33 cellular contexts compared by ENCODE assay signal in genomic region chr13:86660090-86660489, GRCh38.
"Had no signal": no experiment of that assay in that cellular context is flagged by ENCODE, and none has a peak within 500 bp of the region (broad histone marks: within the 10 kb centered on the region; RNA-seq: fewer than 3 reads in every experiment).

No MANE protein-coding gene starts in this region.

- H3K4me3 ChIP-seq: adrenal gland, body of pancreas, breast epithelium had no signal

- DNase-seq: activated B cell treated with CpG ODN at 0.5 μM for 24 hours; activated CD4-positive, alpha-beta memory T cell treated with anti-CD3 and anti-CD28 coated beads for 36 hours; activated CD4-positive, alpha-beta T cell treated with anti-CD3 and anti-CD28 coated beads for 4 hours; activated CD4-positive, alpha-beta T cell treated with anti-CD3 and anti-CD28 coated beads, Interleukin-2, amount 10 ng/mL, durations not matched to agents 24 days and 14 days; activated CD4-positive, alpha-beta T cell treated with anti-CD3 and anti-CD28 coated beads, Interleukin-2, amount 50 U/mL, for 1 hour; activated CD4-positive, alpha-beta T cell treated with anti-CD3 and anti-CD28 coated beads, Interleukin-2, amount 50 U/mL, for 4 hours; activated CD4-positive, CD25-positive, alpha-beta regulatory T cell treated with anti-CD3 and anti-CD28 coated beads, Interleukin-2, amount 50 U/mL, for 72 hours; activated CD8-positive, alpha-beta memory T cell treated with anti-CD3 and anti-CD28 coated beads, Interleukin-2, amount 50 U/mL, for 4 hours; activated CD8-positive, alpha-beta T cell treated with anti-CD3 and anti-CD28 coated beads for 36 hours; activated effector memory CD4-positive, alpha-beta T cell treated with anti-CD3 and anti-CD28 coated beads, Interleukin-2, amount 50 U/mL, for 16 hours; activated gamma-delta T cell treated with Interleukin-2 at 50 U/mL for 16 hours; activated naive CD4-positive, alpha-beta T cell; activated naive CD4-positive, alpha-beta T cell treated with anti-CD3 and anti-CD28 coated beads for 36 hours; activated naive CD4-positive, alpha-beta T cell treated with anti-CD3 and anti-CD28 coated beads, Interleukin-2, amount 50 U/mL, for 16 hours; activated naive CD8-positive, alpha-beta T cell treated with anti-CD3 and anti-CD28 coated beads for 36 hours; activated T-cell treated with anti-CD3 and anti-CD28 coated beads for 4 hours; activated T-cell treated with anti-CD3 and anti-CD28 coated beads, Interleukin-2, amount 50 U/mL, for 1 hour; activated T-cell treated with anti-CD3 and anti-CD28 coated beads, Interleukin-2, amount 50 U/mL, for 4 hours; activated T-cell treated with anti-CD3 and anti-CD28 coated beads, Interleukin-2, amount 50 U/mL, for 72 hours; adrenal gland; amniotic stem cell; aorta; body of pancreas; brain microvascular endothelial cell; central memory CD4-positive, alpha-beta T cell; T-helper 2 cell; T-helper 9 cell had no signal

- H3K27ac ChIP-seq: adrenal gland, body of pancreas, brain microvascular endothelial cell, breast epithelium, VCaP had no signal

- H3K36me3 ChIP-seq: adrenal gland, brain microvascular endothelial cell, breast epithelium had no signal

- H3K27me3 ChIP-seq: adrenal gland, body of pancreas, brain microvascular endothelial cell, breast epithelium had no signal

- FAIRE-seq: astrocyte, TTC549 had no signal

- H3K9me3 ChIP-seq: adrenal gland, body of pancreas had no signal

- ATAC-seq: activated CD8-positive, alpha-beta T cell treated with anti-CD3 and anti-CD28 coated beads for 36 hours; activated naive CD4-positive, alpha-beta T cell treated with anti-CD3 and anti-CD28 coated beads, Interleukin-2, amount 50 U/mL, for 72 hours; activated T-cell treated with anti-CD3 and anti-CD28 coated beads, Interleukin-2, amount 50 U/mL, for 4 hours; activated T-cell treated with anti-CD3 and anti-CD28 coated beads, Interleukin-2, amount 50 U/mL, for 72 hours; activated T-helper 17 cell treated with anti-CD3 and anti-CD28 coated beads, Interleukin-2, amount 50 U/mL, for 72 hours; body of pancreas had no signal
